In the genomic region with DNA sequence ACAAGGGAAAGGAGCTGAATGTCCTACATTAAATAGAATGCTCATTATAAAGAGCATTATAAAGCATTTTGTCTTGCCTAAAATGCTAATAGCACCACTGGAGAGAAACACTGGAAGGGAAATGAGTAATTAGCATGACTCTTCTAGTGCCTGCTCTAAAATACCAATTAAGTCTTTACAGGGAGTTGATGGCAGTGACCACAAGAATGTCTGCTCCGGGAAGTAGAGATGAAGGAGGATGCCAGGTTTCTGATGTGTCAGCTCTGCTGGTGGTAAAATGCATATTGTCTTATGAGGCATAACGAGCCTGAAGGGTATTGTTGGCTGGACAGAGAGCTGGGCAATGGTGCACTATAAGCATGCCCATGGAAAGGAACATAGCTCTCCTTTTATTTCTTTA, we compare ENCODE assay signal across 14 cellular contexts. TPM values are rescaled to one million over a fixed set of nuclear protein-coding genes. Genes with fewer than 3 reads are reported as not detected.
DNase-seq lines count a peak whose midpoint lies in the region; ATAC-seq, FAIRE-seq and TF ChIP-seq lines count a peak whose summit lies in the region.
"Had no signal": no experiment of that assay in that cellular context is flagged by ENCODE, and none has a peak within 500 bp of the region (broad histone marks: within the 10 kb centered on the region; RNA-seq: fewer than 3 reads in every experiment).

No MANE protein-coding gene starts in this region.

- DNase-seq in ACHN (peak; percentile 80), HS-27A (ENCODE audit: low read depth) (peak; percentile 76), SW480 (ENCODE audit: low spot score) (peak; percentile 21), fibroblast of the aortic adventitia (ENCODE audit: low read depth) (peak; percentile 71), inferior parietal cortex (ENCODE audit: extremely low spot score) (no peak), NCI-H1092 treated with DMSO at 0.1 percent for 48 hours (lab: John Stamatoyannopoulos, UW) (no peak), NCI-H1105 (lab: John Stamatoyannopoulos, UW) (no peak), HepG2 (ENCODE audit: low spot score) (no peak)
- DNase-seq: endodermal cell; left cardiac atrium; NK-92 treated with Interleukin-12 subunit alpha and Interleukin-12 subunit beta, amount 100 ng/mL, for 24 hours; nucleus accumbens had no signal

- H3K9ac ChIP-seq in HepG2 (ENCODE audit: insufficient read depth, low read depth, low read length) = no peak overlapping the region

- H3K79me2 ChIP-seq in HepG2 (ENCODE audit: insufficient read depth, low read length) = no peaks in the 10 kb centered on the region

- H3K4me2 ChIP-seq in HepG2 (ENCODE audit: low read depth, low read length) = no peak overlapping the region

- no TSS peak for BruUV-seq in HepG2 (replicated peaks; lab: Mats Ljungman, UMichigan)

- FAIRE-seq in HepG2 (lab: Jason Lieb, UNC) = no peak

- POLR2A ChIA-PET in HepG2 (lab: Yijun Ruan, JAX) = no interaction called here

- no peaks in the 10 kb centered on the region for H3K4me1 ChIP-seq in HepG2 (ENCODE audit: insufficient read depth, low read length)

- in situ Hi-C loops in ACHN (cut with HindIII; ENCODE audit: low pct_ligation_motif_present, low pct_unique_long_range_greater_than_20kb, low sequenced_read_pairs) = no loop called here
- in situ Hi-C loops in HepG2 (cut with HindIII; ENCODE audit: extremely low pct_ligation_motif_present, low pct_unique_long_range_greater_than_20kb) = no loop called here

- no peak for TF ChIP-seq RAD21 in HepG2 (CRISPR knock-in tag; IDR thresholded peaks at IDR 0.05)

- H3K9me3 ChIP-seq in HepG2 (ENCODE audit: low read length) = no peaks in the 10 kb centered on the region

- no peaks in the 10 kb centered on the region; a peak in 1 of 5 replicates for H3K27me3 ChIP-seq in HepG2 (ENCODE audit: control insufficient read depth in 1 of 2, insufficient read depth in 2 of 2, low read length in 2 of 2)

- H3K36me3 ChIP-seq in HepG2 (replicated peaks in 1 of 2; ENCODE audit: control insufficient read depth in 1 of 2, insufficient read depth in 2 of 2, low read length in 2 of 2) = no peaks in the 10 kb centered on the region

- H4K20me1 ChIP-seq in HepG2 (ENCODE audit: insufficient read depth, low read length) = no peaks in the 10 kb centered on the region

- WGBS in HepG2 (ENCODE audit: low lambda C conversion rate) = 37% methylated on average over 2 of the region's 2 CpGs

- no peak for TF ChIP-seq POLR2A in HepG2 (IDR thresholded peaks at IDR 0.05; ENCODE audit: insufficient read depth in 1 of 2, low read depth in 2 of 2, low read length in 2 of 2)

- no peak for ATAC-seq in HepG2
- ATAC-seq: left cardiac atrium; stimulated activated memory B cell treated with anti-CD40 and anti-IgM and Interleukin-4, amounts not matched to agents 10 μg/mL and 1 μg/mL and 100 μg/mL, for 72 hours had no signal

- H3K27ac ChIP-seq in HepG2 (ENCODE audit: extremely low read length, insufficient read depth, low read length) = no peak overlapping the region

- no peak overlapping the region for H3K4me3 ChIP-seq in fibroblast of the aortic adventitia (ENCODE audit: low read depth, low read length)
- no peak overlapping the region for H3K4me3 ChIP-seq in HepG2 (replicated peaks in 1 of 3; ENCODE audit: insufficient read depth in 1 of 3, low read depth in 2 of 3, low read length in 3 of 3)

- TF ChIP-seq EP300 in HepG2 (IDR thresholded peaks at IDR 0.05; ENCODE audit: low read depth in 2 of 2, low read length in 2 of 2) = no peak
- no peak for TF ChIP-seq EP300 in HepG2 (CRISPR knock-in tag; IDR thresholded peaks at IDR 0.05; ENCODE audit: borderline replicate concordance)

- H2AFZ ChIP-seq in HepG2 (ENCODE audit: low read length) = no peak overlapping the region

- CTCF ChIA-PET in HepG2 (lab: Yijun Ruan, JAX; ENCODE audit: low intra/inter-chr PET ratio, low total read pairs) = no interaction called here

- TF ChIP-seq CTCF in fibroblast of the aortic adventitia (IDR thresholded peaks at IDR 0.05; ENCODE audit: insufficient read depth, low read length) (no peak), HepG2 (CRISPR knock-in tag; IDR thresholded peaks at IDR 0.05) (no peak)

- intact Hi-C loops in HepG2 (cut with micrococcal nuclease; ENCODE audit: unreplicated experiment) = no loop called here

TF ChIP-seq in HepG2, 621 proteins besides CTCF, POLR2A, EP300 and RAD21:
- TF ChIP-seq ZFP41 (CRISPR knock-in tag; IDR thresholded peaks at IDR 0.05; ENCODE audit: borderline replicate concordance) (no peak), U2AF2 (IDR thresholded peaks at IDR 0.05; ENCODE audit: low read depth, low read length) (no peak), ZFP1 (CRISPR knock-in tag; IDR thresholded peaks at IDR 0.05) (no peak), ZNF589 (CRISPR knock-in tag; conservative IDR thresholded peaks at IDR 0.05) (no peak), YEATS4 (CRISPR knock-in tag; IDR thresholded peaks at IDR 0.05; ENCODE audit: borderline replicate concordance) (no peak), ZNF530 (CRISPR knock-in tag; IDR thresholded peaks at IDR 0.05; ENCODE audit: low read depth) (no peak), HES4 (CRISPR knock-in tag; IDR thresholded peaks at IDR 0.05; ENCODE audit: borderline replicate concordance) (no peak)
- TF ChIP-seq, protein P1, sequence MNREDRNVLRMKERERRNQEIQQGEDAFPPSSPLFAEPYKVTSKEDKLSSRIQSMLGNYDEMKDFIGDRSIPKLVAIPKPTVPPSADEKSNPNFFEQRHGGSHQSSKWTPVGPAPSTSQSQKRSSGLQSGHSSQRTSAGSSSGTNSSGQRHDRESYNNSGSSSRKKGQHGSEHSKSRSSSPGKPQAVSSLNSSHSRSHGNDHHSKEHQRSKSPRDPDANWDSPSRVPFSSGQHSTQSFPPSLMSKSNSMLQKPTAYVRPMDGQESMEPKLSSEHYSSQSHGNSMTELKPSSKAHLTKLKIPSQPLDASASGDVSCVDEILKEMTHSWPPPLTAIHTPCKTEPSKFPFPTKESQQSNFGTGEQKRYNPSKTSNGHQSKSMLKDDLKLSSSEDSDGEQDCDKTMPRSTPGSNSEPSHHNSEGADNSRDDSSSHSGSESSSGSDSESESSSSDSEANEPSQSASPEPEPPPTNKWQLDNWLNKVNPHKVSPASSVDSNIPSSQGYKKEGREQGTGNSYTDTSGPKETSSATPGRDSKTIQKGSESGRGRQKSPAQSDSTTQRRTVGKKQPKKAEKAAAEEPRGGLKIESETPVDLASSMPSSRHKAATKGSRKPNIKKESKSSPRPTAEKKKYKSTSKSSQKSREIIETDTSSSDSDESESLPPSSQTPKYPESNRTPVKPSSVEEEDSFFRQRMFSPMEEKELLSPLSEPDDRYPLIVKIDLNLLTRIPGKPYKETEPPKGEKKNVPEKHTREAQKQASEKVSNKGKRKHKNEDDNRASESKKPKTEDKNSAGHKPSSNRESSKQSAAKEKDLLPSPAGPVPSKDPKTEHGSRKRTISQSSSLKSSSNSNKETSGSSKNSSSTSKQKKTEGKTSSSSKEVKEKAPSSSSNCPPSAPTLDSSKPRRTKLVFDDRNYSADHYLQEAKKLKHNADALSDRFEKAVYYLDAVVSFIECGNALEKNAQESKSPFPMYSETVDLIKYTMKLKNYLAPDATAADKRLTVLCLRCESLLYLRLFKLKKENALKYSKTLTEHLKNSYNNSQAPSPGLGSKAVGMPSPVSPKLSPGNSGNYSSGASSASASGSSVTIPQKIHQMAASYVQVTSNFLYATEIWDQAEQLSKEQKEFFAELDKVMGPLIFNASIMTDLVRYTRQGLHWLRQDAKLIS (CRISPR knock-in tag; IDR thresholded peaks at IDR 0.05) = no peak
TF ChIP-seq in HepG2: peak in this region for 0.

RNA-seq across cellular contexts. Expression of gene MYLK, which starts 49.5 kb away (rescaled TPM):
- total RNA-seq in fibroblast of the aortic adventitia (ENCODE audit: low replicate concordance) = 73.8 and 74.7 TPM in 2 replicates
- 22.1 and 34.9 TPM in 2 replicates for total RNA-seq in HepG2 (2016; rRNA removed; fragmentation: Illumina TruSeq; extraction: Trizol)
- total RNA-seq in HepG2 (2016; cell fraction: cytosol; rRNA removed; fragmentation: Illumina TruSeq; extraction: Trizol; ENCODE audit: low read depth) = 2.0 and 2.1 TPM in 2 replicates
- 21.3 and 34.0 TPM in 2 replicates for total RNA-seq in HepG2 (2016; cell fraction: insoluble cytoplasmic fraction; rRNA removed; fragmentation: Illumina TruSeq; extraction: Trizol)
- total RNA-seq in HepG2 (2016; cell fraction: membrane; rRNA removed; fragmentation: Illumina TruSeq; extraction: Trizol) = 7.4 and 7.6 TPM in 2 replicates
- 49.0 and 59.0 TPM in 2 replicates for total RNA-seq in HepG2 (2016; cell fraction: nucleus; rRNA removed; fragmentation: Illumina TruSeq; extraction: Trizol)
- polyA plus RNA-seq in HepG2 (2011; rRNA removed) = 6.6 and 10.6 TPM in 2 replicates
- polyA plus RNA-seq in HepG2 (2011; cell fraction: cytosol; rRNA removed) = 3.9 and 5.9 TPM in 2 replicates
- 43.3 and 62.6 TPM in 2 replicates for polyA plus RNA-seq in HepG2 (2011; cell fraction: nucleus; rRNA removed)
- polyA plus RNA-seq in HepG2 (2012) = 5.0 and 10.2 TPM in 2 replicates
- 0.33 and 0.51 TPM in 2 replicates for polyA plus RNA-seq in HepG2 (2016; cell fraction: cytosol; fragmentation: Illumina TruSeq; extraction: Trizol; ENCODE audit: low read depth)
- polyA plus RNA-seq in HepG2 (2016; cell fraction: insoluble cytoplasmic fraction; fragmentation: Illumina TruSeq; extraction: Trizol; ENCODE audit: low read depth) = 12.9 and 13.4 TPM in 2 replicates
- 1.8 and 2.0 TPM in 2 replicates for polyA plus RNA-seq in HepG2 (2016; cell fraction: membrane; fragmentation: Illumina TruSeq; extraction: Trizol; ENCODE audit: low read depth)
- polyA plus RNA-seq in HepG2 (2016; cell fraction: nucleus; fragmentation: Illumina TruSeq; extraction: Trizol; ENCODE audit: insufficient read depth, low read depth) = 30.9 and 33.2 TPM in 2 replicates
- polyA minus RNA-seq in HepG2 (2011; rRNA and poly(A)+ RNA removed; ENCODE audit: low replicate concordance) = 0.07 and 52.0 TPM in 2 replicates
- 11.6 and 12.7 TPM in 2 replicates for polyA minus RNA-seq in HepG2 (2011; cell fraction: cytosol; rRNA and poly(A)+ RNA removed)
- 90.5 and 92.6 TPM in 2 replicates for polyA minus RNA-seq in HepG2 (2011; cell fraction: nucleus; rRNA and poly(A)+ RNA removed)
- total RNA-seq: activated CD8-positive, alpha-beta memory T cell treated with anti-CD3 and anti-CD28 coated beads for 36 hours had no signal

Comparison
In these comparisons a context has a peak if more than half of its experiments do, and no peak if none do; other contexts are left out.
1. DNase-seq: peak in ACHN (single experiment), HS-27A (single experiment), SW480 (single experiment) and fibroblast of the aortic adventitia (single experiment); none in inferior parietal cortex (single experiment), NCI-H1092 treated with DMSO at 0.1 percent for 48 hours (single experiment), NCI-H1105 (single experiment) and HepG2 (single experiment).